ENCODE assay signal across 9 cellular contexts in the genomic region with DNA sequence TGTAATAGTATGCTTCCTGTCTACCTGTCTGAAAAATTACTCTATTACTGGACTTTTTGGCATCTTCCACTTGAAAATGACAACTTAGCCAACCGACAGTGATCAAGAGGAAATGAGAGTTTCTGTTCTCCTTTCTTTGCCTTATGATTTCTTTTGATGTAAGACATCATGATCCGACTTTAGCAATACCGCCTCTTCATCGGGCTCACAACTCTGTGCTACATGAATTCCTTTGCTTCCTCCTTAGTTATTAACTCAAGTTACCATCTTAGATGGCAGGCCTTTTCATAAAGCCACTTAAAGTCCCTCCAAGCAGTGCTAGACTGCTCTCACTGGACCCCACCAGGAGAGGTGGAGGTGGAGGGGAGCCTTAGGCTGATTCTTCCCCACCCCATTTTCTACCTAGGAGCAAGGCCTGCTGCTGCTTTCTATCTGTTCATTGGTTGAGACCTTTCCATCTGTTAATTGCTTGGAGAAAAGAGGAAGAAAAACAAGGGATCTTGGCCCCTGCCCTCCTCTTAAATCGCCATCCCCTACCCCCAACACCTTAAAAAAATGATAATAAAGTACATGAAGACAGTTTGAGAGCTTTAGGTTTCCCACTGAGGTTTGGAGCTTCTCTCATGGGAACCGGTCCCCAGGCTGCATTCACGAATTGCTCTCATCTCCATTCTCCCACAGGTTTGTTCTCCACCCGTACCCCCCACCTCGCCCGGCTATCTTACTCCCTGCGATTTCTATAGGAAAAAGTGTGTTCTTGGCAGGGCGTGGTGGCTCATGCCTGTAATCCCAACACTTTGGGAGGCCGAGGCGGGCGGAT. TPM values are rescaled to one million over a fixed set of nuclear protein-coding genes. Genes with fewer than 3 reads are reported as not detected.
DNase-seq lines count a peak whose midpoint lies in the region; ATAC-seq and TF ChIP-seq lines count a peak whose summit lies in the region.
"Had no signal": no experiment of that assay in that cellular context is flagged by ENCODE, and none has a peak within 500 bp of the region (broad histone marks: within the 10 kb centered on the region; RNA-seq: fewer than 3 reads in every experiment).

No MANE protein-coding gene starts in this region.

- H3K36me3 ChIP-seq in Karpas-422 (ENCODE audit: insufficient read depth, low read length): no peaks in the 10 kb centered on the region

- H3K79me2 ChIP-seq in Karpas-422 (ENCODE audit: low read length): no peaks in the 10 kb centered on the region
- H3K79me2 ChIP-seq: parathyroid adenoma had no signal

- peak overlapping the region; percentile 10 for H3K4me2 ChIP-seq in Karpas-422 (ENCODE audit: low read depth, low read length, poor library complexity, severe bottlenecking)

- H3K9me2 ChIP-seq in Karpas-422 (replicated peaks; ENCODE audit: insufficient read depth, low read length): no peaks in the 10 kb centered on the region

- H3K9ac ChIP-seq in Karpas-422 (ENCODE audit: low read length): no peak overlapping the region
- H3K9ac ChIP-seq: parathyroid adenoma had no signal

- no peaks in the 10 kb centered on the region for H3K27me3 ChIP-seq in Karpas-422 (ENCODE audit: low read length)

- H3K27ac ChIP-seq in Karpas-422 (ENCODE audit: low read length): peak overlapping the region; percentile 28; the same call in 1 of the 2 replicates
- H3K27ac ChIP-seq: parathyroid adenoma had no signal

- no peaks in the 10 kb centered on the region for H3K9me3 ChIP-seq in Karpas-422 (ENCODE audit: low read length)

- no peaks in the 10 kb centered on the region for H4K20me1 ChIP-seq in Karpas-422 (ENCODE audit: insufficient read depth, low read depth, low read length)

- peak; percentile 69 for ATAC-seq in GM21529 (IDR thresholded peaks at IDR 0.05; ENCODE audit: unreplicated experiment)

- no peak for TF ChIP-seq CTCF in GM13977 (IDR thresholded peaks at IDR 0.05; ENCODE audit: extremely low read depth, insufficient read depth, missing control alignments)

- H3K4me1 ChIP-seq in Karpas-422 (ENCODE audit: low read length): peaks cover 19% of the 10 kb centered on the region
- H3K4me1 ChIP-seq: parathyroid adenoma had no signal

- H3K4me3 ChIP-seq in Karpas-422 (ENCODE audit: low read length): no peak overlapping the region

- peak; percentile 72 for DNase-seq in GM13977 (ENCODE audit: low spot score)
- DNase-seq in Karpas-422: peak; percentile 73
- peak; percentile 71 for DNase-seq in germinal center (ENCODE audit: low spot score)
- DNase-seq in NCI-H187 (lab: John Stamatoyannopoulos, UW): no peak
- no peak for DNase-seq in HuH-7 (ENCODE audit: low spot score)
- no peak for DNase-seq in putamen (ENCODE audit: low spot score)
- no peak for DNase-seq in 8988T

- in situ Hi-C loops in GM13977 (cut with MboI; ENCODE audit: low pct_unique_long_range_greater_than_20kb, low sequenced_read_pairs, unreplicated experiment): no loop called here

- H2AFZ ChIP-seq in Karpas-422 (ENCODE audit: low read length): peak overlapping the region; percentile 56; the same call in 1 of the 2 replicates
- H2AFZ ChIP-seq: parathyroid adenoma had no signal

RNA-seq across cellular contexts. Expression of a gene that starts 21.6 kb away (rescaled TPM):
- total RNA-seq in Karpas-422 (2014; rRNA removed; shearing (Covaris generic); ENCODE audit: low replicate concordance): 80.1 and 102 TPM in 2 replicates

RNA-seq across cellular contexts. Expression of a gene that starts 55.8 kb away (rescaled TPM):
- 0.29 and 1.2 TPM in 2 replicates for total RNA-seq in Karpas-422 (2014; rRNA removed; shearing (Covaris generic); ENCODE audit: low replicate concordance)

Comparison
In these comparisons a context has a peak if more than half of its experiments do, and no peak if none do; other contexts are left out.
1. DNase-seq: peak in GM13977 (single experiment), Karpas-422 (single experiment) and germinal center (single experiment); none in NCI-H187 (0 of 2), HuH-7 (single experiment), putamen (single experiment) and 8988T (single experiment).